In the genomic region with DNA sequence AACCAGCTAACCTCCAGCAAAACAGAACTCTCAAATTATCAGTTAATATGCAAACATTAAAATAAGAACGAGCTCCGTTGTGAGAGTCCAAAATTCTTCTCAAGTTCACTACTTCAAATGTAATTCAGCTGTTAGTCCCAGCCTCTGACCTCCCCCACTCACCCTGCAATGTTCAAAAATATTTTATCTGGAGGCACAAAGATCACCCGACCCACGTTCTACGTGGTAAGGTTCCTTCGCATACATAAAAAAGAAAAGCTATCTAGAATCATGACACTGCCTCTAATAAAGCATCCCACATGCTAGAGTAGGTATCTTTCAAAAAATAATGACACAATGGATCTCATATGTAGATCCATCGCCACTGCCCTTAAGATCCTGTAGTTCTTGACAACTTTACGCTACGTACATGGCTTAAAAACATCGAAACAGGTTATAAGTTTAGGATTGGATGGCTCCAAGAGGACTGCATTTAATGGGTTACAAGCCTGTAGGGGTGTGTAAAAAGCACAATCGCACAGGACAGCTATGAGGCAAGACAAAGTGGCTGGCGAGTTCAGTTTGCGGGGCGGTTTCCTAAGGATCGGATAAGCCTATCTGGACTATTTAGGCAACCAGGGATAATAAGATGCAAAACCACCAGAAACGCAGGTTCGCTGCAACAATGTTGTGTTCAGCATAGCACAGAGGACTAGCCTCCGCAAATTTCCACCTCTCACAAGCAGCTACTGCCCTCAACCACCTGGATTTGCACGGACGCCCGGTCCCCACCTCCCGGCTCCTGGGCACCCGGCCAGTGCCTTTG, we compare ENCODE assay signal across 8 cellular contexts. TPM values are rescaled to one million over a fixed set of nuclear protein-coding genes. Genes with fewer than 3 reads are reported as not detected.
DNase-seq lines count a peak whose midpoint lies in the region; ATAC-seq and TF ChIP-seq lines count a peak whose summit lies in the region.

No MANE protein-coding gene starts in this region.

- H3K27me3 ChIP-seq in ascending aorta (no peaks in the 10 kb centered on the region), iPS-20b (ENCODE audit: insufficient read depth, low read length) (peaks cover 20% of the 10 kb centered on the region; the same call in 1 of the 2 replicates)

- intact Hi-C loops in ascending aorta (cut with DNase I): loop anchor here (1.0 to 10.0 kb wide), 10 partner anchors 35 to 1445 kb away; a partner anchor contains a TSS

- peak; percentile 7 for ATAC-seq in GM21737 (IDR thresholded peaks at IDR 0.05; ENCODE audit: unreplicated experiment)

- H3K27ac ChIP-seq in ascending aorta (peak overlapping the region; percentile 96 to 97), iPS-20b (ENCODE audit: low read length) (peak overlapping the region; percentile 85)

- peak overlapping the region; percentile 88 to 91 for H3K4me3 ChIP-seq in ascending aorta
- peak overlapping the region; percentile 98 for H3K4me3 ChIP-seq in iPS-20b (ENCODE audit: low read length)

- DNase-seq in GM13976 (ENCODE audit: low spot score) (peak; percentile 21), Kasumi-1 (lab: John Stamatoyannopoulos, UW) (peak; percentile 25 to 41), ascending aorta (ENCODE audit: low spot score in 2 of 2) (no peak), COLO668 (lab: John Stamatoyannopoulos, UW; ENCODE audit: unreplicated experiment) (no peak), epidermal melanocyte (ENCODE audit: insufficient read length, low spot score) (no peak)
- peak; percentile 17 for DNase-seq in stimulated activated naive CD4-positive, alpha-beta T cell treated with Interleukin-2 at 50 U/mL for 16 hours (lab: John Stamatoyannopoulos, UW)

- TF ChIP-seq CTCF in GM13976 (IDR thresholded peaks at IDR 0.05; ENCODE audit: borderline replicate concordance, control extremely low read depth, extremely low read depth, insufficient read depth, missing control alignments) (no peak), ascending aorta (IDR thresholded peaks at IDR 0.05) (no peak)

- in situ Hi-C loops in GM13976 (cut with MboI; ENCODE audit: low sequenced_read_pairs, unreplicated experiment): no loop called here

- H3K4me1 ChIP-seq in ascending aorta (peaks cover 0 to 16% of the 10 kb centered on the region in 2 donors), iPS-20b (ENCODE audit: insufficient read depth, low read length) (peaks cover 15% of the 10 kb centered on the region; the same call in 1 of the 2 replicates)

- H3K9me3 ChIP-seq in ascending aorta: no peaks in the 10 kb centered on the region
- H3K9me3 ChIP-seq in iPS-20b (ENCODE audit: insufficient read depth, low read depth, low read length): no peaks in the 10 kb centered on the region

- H3K36me3 ChIP-seq in ascending aorta (peaks cover 17 to 20% of the 10 kb centered on the region in 2 donors), iPS-20b (ENCODE audit: insufficient read depth, low read depth, low read length) (peaks cover 23% of the 10 kb centered on the region)

- H3K9ac ChIP-seq in iPS-20b (ENCODE audit: low read depth, low read length): peak overlapping the region; percentile 94

RNA-seq across cellular contexts. Expression of a gene that starts 1.0 kb away (rescaled TPM):
- total RNA-seq in ascending aorta: 17.6 TPM

RNA-seq across cellular contexts. Expression of a gene that starts 35.7 kb away (rescaled TPM):
- 4.3 TPM for total RNA-seq in ascending aorta

Comparison
In these comparisons a context has a peak if more than half of its experiments do, and no peak if none do; other contexts are left out.
1. DNase-seq: peak in GM13976 (single experiment), Kasumi-1 (2 of 2) and stimulated activated naive CD4-positive, alpha-beta T cell treated with Interleukin-2 at 50 U/mL for 16 hours (single experiment); none in ascending aorta (0 of 2), COLO668 (single experiment) and epidermal melanocyte (single experiment).